Comparison of ENCODE assay signal across 10 cellular contexts in the genomic region with DNA sequence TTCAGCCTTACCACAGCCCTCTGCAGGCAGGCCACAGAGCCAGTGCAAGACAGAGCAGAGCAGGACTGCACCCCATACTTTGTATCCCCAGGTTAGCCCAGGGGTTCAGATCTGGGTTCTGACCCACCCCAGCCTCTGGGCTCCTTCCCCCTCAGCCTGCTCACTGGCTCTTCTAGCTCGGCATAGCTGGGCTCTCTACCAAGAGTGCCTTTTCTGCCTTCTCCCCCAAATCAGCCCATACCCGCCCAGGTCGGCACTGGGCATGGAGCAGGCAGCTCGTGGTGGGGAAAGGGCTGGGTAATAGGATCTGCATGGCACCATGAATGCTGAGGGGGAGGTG. TPM values are rescaled to one million over a fixed set of nuclear protein-coding genes. Genes with fewer than 3 reads are reported as not detected.
DNase-seq lines count a peak whose midpoint lies in the region; ATAC-seq, FAIRE-seq and TF ChIP-seq lines count a peak whose summit lies in the region.
"Had no signal": no experiment of that assay in that cellular context is flagged by ENCODE, and none has a peak within 500 bp of the region (broad histone marks: within the 10 kb centered on the region; RNA-seq: fewer than 3 reads in every experiment).

No MANE protein-coding gene starts in this region.

- ATAC-seq in HepG2, result no peak
- ATAC-seq in activated naive CD8-positive, alpha-beta T cell treated with anti-CD3 and anti-CD28 coated beads, Interleukin-2, amount 10 ng/mL, durations not matched to agents 7 days and 5 days (ENCODE audit: low read depth), result peak; percentile 11
- no peak for ATAC-seq in naive thymus-derived CD4-positive, alpha-beta T cell

- H3K4me1 ChIP-seq in liver (ENCODE audit: control insufficient read depth in 4 of 4, insufficient read depth in 4 of 4, low read length in 3 of 4) (peaks cover 0 to 23% (median 0%) of the 10 kb centered on the region in 4 donors), HepG2 (ENCODE audit: insufficient read depth, low read length) (peaks cover 16% of the 10 kb centered on the region), Caco-2 (peaks cover 4% of the 10 kb centered on the region)
- peaks cover 0 to 34% of the 10 kb centered on the region in 2 donors for H3K4me1 ChIP-seq in naive thymus-derived CD4-positive, alpha-beta T cell (ENCODE audit: control insufficient read depth in 2 of 2, insufficient read depth in 2 of 2, low read length in 2 of 2)

- TF ChIP-seq RAD21 in liver (IDR thresholded peaks at IDR 0.05) (no peak), HepG2 (CRISPR knock-in tag; IDR thresholded peaks at IDR 0.05) (no peak)

- H3K9me3 ChIP-seq in liver (ENCODE audit: control insufficient read depth in 4 of 4, low read length in 3 of 4) (no peaks in the 10 kb centered on the region), HepG2 (ENCODE audit: low read length) (no peaks in the 10 kb centered on the region), Caco-2 (no peaks in the 10 kb centered on the region)
- H3K9me3 ChIP-seq in naive thymus-derived CD4-positive, alpha-beta T cell (ENCODE audit: control insufficient read depth in 2 of 3, low read length in 3 of 3), result no peaks in the 10 kb centered on the region
- H3K9me3 ChIP-seq: MG63 had no signal

- no peaks in the 10 kb centered on the region for H3K9me3 Mint-ChIP-seq in activated naive CD8-positive, alpha-beta T cell treated with anti-CD3 and anti-CD28 coated beads, Interleukin-2, amount 10 ng/mL, durations not matched to agents 7 days and 5 days
- no peaks in the 10 kb centered on the region for H3K9me3 Mint-ChIP-seq in naive thymus-derived CD4-positive, alpha-beta T cell
- H3K9me3 Mint-ChIP-seq in Caco-2 (ENCODE audit: unreplicated experiment), result no peaks in the 10 kb centered on the region
- H3K9me3 Mint-ChIP-seq: neural crest cell had no signal

- BruUV-seq in HepG2 (replicated peaks; lab: Mats Ljungman, UMichigan), result no TSS peak
- no TSS peak for BruUV-seq in Caco-2 (replicated peaks; lab: Mats Ljungman, UMichigan)

- POLR2A ChIA-PET in HepG2 (lab: Yijun Ruan, JAX) (interaction anchor here (0.8 kb wide), 1 partner anchor 77 kb away, joined by 3 read pairs; no protein-coding TSS in a partner anchor), Caco-2 (lab: Charles Lee) (no interaction called here)
- POLR2A ChIA-PET in activated naive CD8-positive, alpha-beta T cell treated with anti-CD3 and anti-CD28 coated beads, Interleukin-2, amount 10 ng/mL, durations not matched to agents 7 days and 5 days (lab: Charles Lee), result interaction anchor here (0.7 to 1.8 kb wide), 8 partner anchors 8 to 1108 kb away, joined by 3 to 9 read pairs (median 3); partner anchors contain the start of gene RELT
- POLR2A ChIA-PET in naive thymus-derived CD4-positive, alpha-beta T cell (lab: Charles Lee), result interaction anchor here (1.3 to 1.9 kb wide), 3 partner anchors 10 to 33 kb away, joined by 3 to 5 read pairs (median 4); no protein-coding TSS in a partner anchor

- intact Hi-C loops in HepG2 (cut with micrococcal nuclease; ENCODE audit: unreplicated experiment) (no loop called here), Caco-2 (cut with micrococcal nuclease; ENCODE audit: unreplicated experiment) (no loop called here)
- intact Hi-C loops in naive thymus-derived CD4-positive, alpha-beta T cell (cut with micrococcal nuclease), result loop anchor here in 1 of 2 donors (2.0 kb wide), 1 partner anchor 34 kb away; no protein-coding TSS in a partner anchor

- no peak overlapping the region for H2AFZ ChIP-seq in HepG2 (ENCODE audit: low read length)

- H3K27me3 Mint-ChIP-seq in activated naive CD8-positive, alpha-beta T cell treated with anti-CD3 and anti-CD28 coated beads, Interleukin-2, amount 10 ng/mL, durations not matched to agents 7 days and 5 days, result no peaks in the 10 kb centered on the region
- H3K27me3 Mint-ChIP-seq in naive thymus-derived CD4-positive, alpha-beta T cell, result no peaks in the 10 kb centered on the region
- H3K27me3 Mint-ChIP-seq in Caco-2 (ENCODE audit: insufficient read depth, unreplicated experiment), result no peaks in the 10 kb centered on the region

- TF ChIP-seq EP300 in HepG2 (IDR thresholded peaks at IDR 0.05; ENCODE audit: low read depth in 2 of 2, low read length in 2 of 2), result no peak
- TF ChIP-seq EP300 in HepG2 (CRISPR knock-in tag; IDR thresholded peaks at IDR 0.05; ENCODE audit: borderline replicate concordance), result no peak

- H3K4me3 ChIP-seq in liver (ENCODE audit: low read depth in 1 of 3, low read length in 3 of 3) (no peak overlapping the region), HepG2 (replicated peaks in 1 of 3; ENCODE audit: insufficient read depth in 1 of 3, low read depth in 2 of 3, low read length in 3 of 3) (no peak overlapping the region), Caco-2 (ENCODE audit: low read depth, low read length) (no peak overlapping the region)
- H3K4me3 ChIP-seq in naive thymus-derived CD4-positive, alpha-beta T cell (ENCODE audit: low read length), result no peak overlapping the region
- H3K4me3 ChIP-seq: MG63 had no signal

- peaks cover 62% of the 10 kb centered on the region for H3K4me1 Mint-ChIP-seq in activated naive CD8-positive, alpha-beta T cell treated with anti-CD3 and anti-CD28 coated beads, Interleukin-2, amount 10 ng/mL, durations not matched to agents 7 days and 5 days
- H3K4me1 Mint-ChIP-seq in naive thymus-derived CD4-positive, alpha-beta T cell, result peaks cover 63 to 73% (median 68%) of the 10 kb centered on the region in 7 donors
- peaks cover 5% of the 10 kb centered on the region for H3K4me1 Mint-ChIP-seq in Caco-2 (ENCODE audit: low read depth, unreplicated experiment)

- TF ChIP-seq CTCF in liver (IDR thresholded peaks at IDR 0.05; ENCODE audit: low read depth, low read length, missing input control), result no peak
- no peak for TF ChIP-seq CTCF in HepG2 (CRISPR knock-in tag; IDR thresholded peaks at IDR 0.05)
- TF ChIP-seq CTCF in Caco-2 (IDR thresholded peaks at IDR 0.05; ENCODE audit: insufficient read depth in 1 of 2, low read depth in 1 of 2, low read length in 1 of 2, severe bottlenecking in 1 of 2, unreplicated experiment in 1 of 2), result no peak

- H3K9ac ChIP-seq in liver (ENCODE audit: low read depth in 1 of 2, low read length in 2 of 2) (no peak overlapping the region), HepG2 (ENCODE audit: insufficient read depth, low read depth, low read length) (no peak overlapping the region)

- peaks cover 10% of the 10 kb centered on the region for H3K79me2 ChIP-seq in HepG2 (ENCODE audit: insufficient read depth, low read length)

- WGBS in liver, result 87% methylated on average over 4 of the region's 4 CpGs
- 92% methylated on average over 4 of the region's 4 CpGs for WGBS in HepG2 (ENCODE audit: low lambda C conversion rate)

- CTCF ChIA-PET in HepG2 (lab: Yijun Ruan, JAX; ENCODE audit: low intra/inter-chr PET ratio, low total read pairs) (no interaction called here), Caco-2 (lab: Charles Lee) (interaction anchor here (1.2 to 2.9 kb wide), 5 partner anchors 9 to 547 kb away, joined by 3 to 12 read pairs (median 4); no protein-coding TSS in a partner anchor)
- CTCF ChIA-PET in naive thymus-derived CD4-positive, alpha-beta T cell (lab: Charles Lee), result interaction anchor here (1.1 to 2.2 kb wide), 3 partner anchors 9 to 33 kb away, joined by 3 to 10 read pairs (median 7); no protein-coding TSS in a partner anchor

- H3K36me3 ChIP-seq in liver (ENCODE audit: control insufficient read depth in 4 of 4, insufficient read depth in 3 of 4, low read depth in 1 of 4, low read length in 3 of 4) (no peaks in the 10 kb centered on the region), HepG2 (replicated peaks in 1 of 2; ENCODE audit: control insufficient read depth in 1 of 2, insufficient read depth in 2 of 2, low read length in 2 of 2) (no peaks in the 10 kb centered on the region), Caco-2 (ENCODE audit: control insufficient read depth, insufficient read depth, low read length) (no peaks in the 10 kb centered on the region)
- no peaks in the 10 kb centered on the region for H3K36me3 ChIP-seq in naive thymus-derived CD4-positive, alpha-beta T cell (ENCODE audit: control insufficient read depth in 2 of 3, insufficient read depth in 3 of 3, low read length in 3 of 3)
- H3K36me3 ChIP-seq: MG63 had no signal

- FAIRE-seq in HepG2 (lab: Jason Lieb, UNC), result no peak

- no peak for TF ChIP-seq POLR2A in HepG2 (IDR thresholded peaks at IDR 0.05; ENCODE audit: insufficient read depth in 1 of 2, low read depth in 2 of 2, low read length in 2 of 2)

- H3K36me3 Mint-ChIP-seq in activated naive CD8-positive, alpha-beta T cell treated with anti-CD3 and anti-CD28 coated beads, Interleukin-2, amount 10 ng/mL, durations not matched to agents 7 days and 5 days, result peaks cover 1% of the 10 kb centered on the region
- H3K36me3 Mint-ChIP-seq in naive thymus-derived CD4-positive, alpha-beta T cell, result peaks cover 0 to 5% (median 0%) of the 10 kb centered on the region in 5 donors
- peaks cover 6% of the 10 kb centered on the region for H3K36me3 Mint-ChIP-seq in Caco-2 (ENCODE audit: insufficient read depth, unreplicated experiment)

- in situ Hi-C loops in HepG2 (cut with HindIII; ENCODE audit: extremely low pct_ligation_motif_present, low pct_unique_long_range_greater_than_20kb), result no loop called here

- H3K27ac Mint-ChIP-seq in activated naive CD8-positive, alpha-beta T cell treated with anti-CD3 and anti-CD28 coated beads, Interleukin-2, amount 10 ng/mL, durations not matched to agents 7 days and 5 days, result peak overlapping the region; percentile 91
- H3K27ac Mint-ChIP-seq in naive thymus-derived CD4-positive, alpha-beta T cell, result peak overlapping the region; percentile 62 to 89 (median 72)
- H3K27ac Mint-ChIP-seq in Caco-2 (ENCODE audit: unreplicated experiment), result no peak overlapping the region

- no peak for DNase-seq in HepG2 (ENCODE audit: low spot score)
- DNase-seq in activated naive CD8-positive, alpha-beta T cell treated with anti-CD3 and anti-CD28 coated beads, Interleukin-2, amount 10 ng/mL, durations not matched to agents 7 days and 5 days, result no peak
- DNase-seq in naive thymus-derived CD4-positive, alpha-beta T cell, result no peak
- no peak for DNase-seq in Caco-2
- no peak for DNase-seq in anterior cingulate cortex (lab: John Stamatoyannopoulos, UW)
- DNase-seq in HuH-7.5 (ENCODE audit: low spot score), result no peak
- DNase-seq in foreskin melanocyte, result no peak
- DNase-seq: MG63 had no signal

- no peaks in the 10 kb centered on the region for H4K20me1 ChIP-seq in HepG2 (ENCODE audit: insufficient read depth, low read length)

- H3K4me3 Mint-ChIP-seq in activated naive CD8-positive, alpha-beta T cell treated with anti-CD3 and anti-CD28 coated beads, Interleukin-2, amount 10 ng/mL, durations not matched to agents 7 days and 5 days, result peak overlapping the region; percentile 78
- peak overlapping the region in 9 of 10 donors; percentile 37 to 74 (median 67) for H3K4me3 Mint-ChIP-seq in naive thymus-derived CD4-positive, alpha-beta T cell
- no peak overlapping the region for H3K4me3 Mint-ChIP-seq in Caco-2 (ENCODE audit: unreplicated experiment)
- H3K4me3 Mint-ChIP-seq: neural crest cell had no signal

- H3K27ac ChIP-seq in liver (ENCODE audit: low read depth in 1 of 2, low read length in 2 of 2) (peak overlapping the region; percentile 56 to 65), HepG2 (ENCODE audit: extremely low read length, insufficient read depth, low read length) (no peak overlapping the region)
- H3K27ac ChIP-seq in naive thymus-derived CD4-positive, alpha-beta T cell (ENCODE audit: low read depth, low read length), result peak overlapping the region; percentile 14

- no peaks in the 10 kb centered on the region for H3K27me3 ChIP-seq in liver (ENCODE audit: control insufficient read depth in 4 of 4, insufficient read depth in 4 of 4, low read length in 3 of 4)
- H3K27me3 ChIP-seq in HepG2 (ENCODE audit: control insufficient read depth in 1 of 2, insufficient read depth in 2 of 2, low read length in 2 of 2), result no peaks in the 10 kb centered on the region
- H3K27me3 ChIP-seq in naive thymus-derived CD4-positive, alpha-beta T cell (ENCODE audit: control insufficient read depth in 2 of 2, insufficient read depth in 2 of 2, low read length in 2 of 2), result no peaks in the 10 kb centered on the region
- no peaks in the 10 kb centered on the region for H3K27me3 ChIP-seq in Caco-2 (replicated peaks; ENCODE audit: control insufficient read depth, insufficient read depth, low read length)
- H3K27me3 ChIP-seq: MG63 had no signal

- H3K4me2 ChIP-seq in HepG2 (ENCODE audit: low read depth, low read length), result no peak overlapping the region

RNA-seq across cellular contexts. Expression of gene RELT, which starts 8.3 kb away (rescaled TPM):
- 1 to 10 TPM; 3.3 to 8.0 TPM for total RNA-seq in liver
- polyA plus RNA-seq in liver, result 1 to 10 TPM in 1 of 2 donors, under 1 TPM in 1; 0.21 to 1.3 TPM
- 1.6 and 4.7 TPM in 2 replicates for total RNA-seq in HepG2 (2016; rRNA removed; fragmentation: Illumina TruSeq; extraction: Trizol)
- 2.8 and 3.4 TPM in 2 replicates for total RNA-seq in HepG2 (2016; cell fraction: cytosol; rRNA removed; fragmentation: Illumina TruSeq; extraction: Trizol; ENCODE audit: low read depth)
- total RNA-seq in HepG2 (2016; cell fraction: insoluble cytoplasmic fraction; rRNA removed; fragmentation: Illumina TruSeq; extraction: Trizol), result 1.8 and 4.7 TPM in 2 replicates
- total RNA-seq in HepG2 (2016; cell fraction: membrane; rRNA removed; fragmentation: Illumina TruSeq; extraction: Trizol), result 4.0 and 4.2 TPM in 2 replicates
- 5.4 TPM in 2 replicates for total RNA-seq in HepG2 (2016; cell fraction: nucleus; rRNA removed; fragmentation: Illumina TruSeq; extraction: Trizol)
- polyA plus RNA-seq in HepG2 (2011; rRNA removed), result 2.5 and 3.5 TPM in 2 replicates
- 2.1 and 3.1 TPM in 2 replicates for polyA plus RNA-seq in HepG2 (2011; cell fraction: cytosol; rRNA removed)
- polyA plus RNA-seq in HepG2 (2011; cell fraction: nucleus; rRNA removed), result 12.5 and 18.1 TPM in 2 replicates
- polyA plus RNA-seq in HepG2 (2012), result 1.0 and 2.7 TPM in 2 replicates
- 0.36 and 0.55 TPM in 2 replicates for polyA plus RNA-seq in HepG2 (2016; cell fraction: cytosol; fragmentation: Illumina TruSeq; extraction: Trizol; ENCODE audit: low read depth)
- 1.4 TPM in 2 replicates for polyA plus RNA-seq in HepG2 (2016; cell fraction: insoluble cytoplasmic fraction; fragmentation: Illumina TruSeq; extraction: Trizol; ENCODE audit: low read depth)
- 0.68 and 0.80 TPM in 2 replicates for polyA plus RNA-seq in HepG2 (2016; cell fraction: membrane; fragmentation: Illumina TruSeq; extraction: Trizol; ENCODE audit: low read depth)
- polyA plus RNA-seq in HepG2 (2016; cell fraction: nucleus; fragmentation: Illumina TruSeq; extraction: Trizol; ENCODE audit: insufficient read depth, low read depth), result 14.8 and 15.4 TPM in 2 replicates
- 7.0 and 19.1 TPM in 2 replicates for polyA minus RNA-seq in HepG2 (2011; rRNA and poly(A)+ RNA removed; ENCODE audit: low replicate concordance)
- polyA minus RNA-seq in HepG2 (2011; cell fraction: cytosol; rRNA and poly(A)+ RNA removed), result 1.7 and 2.0 TPM in 2 replicates
- polyA minus RNA-seq in HepG2 (2011; cell fraction: nucleus; rRNA and poly(A)+ RNA removed), result 5.2 and 7.6 TPM in 2 replicates
- 10 to 100 TPM; 26.2 to 28.4 TPM for total RNA-seq in activated naive CD8-positive, alpha-beta T cell treated with anti-CD3 and anti-CD28 coated beads, Interleukin-2, amount 10 ng/mL, durations not matched to agents 7 days and 5 days
- 100 to 1,000 TPM in 2 of 5 experiments, 10 to 100 TPM in 3; 11.9 to 275 (median 28.4) TPM for total RNA-seq in naive thymus-derived CD4-positive, alpha-beta T cell
- polyA plus RNA-seq in naive thymus-derived CD4-positive, alpha-beta T cell, result 1 to 10 TPM; 2.0 to 6.4 TPM
- total RNA-seq in Caco-2 (2022), result 11.7 and 12.7 TPM in 2 replicates
